In the genomic region with DNA sequence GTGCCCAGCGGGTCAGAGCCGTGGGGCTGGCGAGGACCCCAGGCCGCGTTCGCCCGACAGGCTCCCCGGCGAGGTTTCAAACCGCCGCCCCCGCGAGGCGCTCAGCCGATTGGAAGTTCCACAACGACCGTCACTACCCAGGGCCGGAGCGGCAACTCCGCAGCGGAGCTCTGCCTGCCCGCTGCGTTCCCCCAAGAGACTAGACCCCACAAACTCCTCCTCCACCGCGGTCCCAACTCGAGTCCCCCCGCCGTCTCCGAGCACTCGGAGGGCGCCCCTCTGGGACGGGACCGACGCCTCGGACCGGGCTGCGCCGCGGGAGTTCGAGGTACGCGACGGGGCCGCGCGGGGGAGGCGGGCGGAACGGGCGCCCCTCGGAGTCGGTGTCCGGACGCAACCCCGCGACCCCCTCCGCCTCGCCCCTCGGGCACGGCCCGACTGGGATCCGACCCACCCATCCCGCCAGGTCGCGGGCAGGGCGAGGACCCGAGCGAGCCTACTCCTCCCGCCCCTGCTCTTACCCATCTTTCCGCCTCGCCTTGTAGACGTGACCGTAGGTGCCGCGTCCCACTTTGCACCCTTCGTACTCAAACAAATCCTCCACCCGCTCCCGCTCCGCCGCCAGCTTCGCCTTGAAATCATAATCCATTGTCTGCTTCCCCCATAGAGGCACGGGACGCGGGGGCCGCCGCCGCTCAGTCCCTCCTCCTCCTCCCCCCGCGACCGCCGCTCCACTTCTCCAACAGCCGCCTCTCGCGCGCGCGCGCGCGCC, we compare ENCODE assay signal across 1 cellular context.
A peak's percentile ranks its signal among the peaks of the same experiment; 100 is the strongest.
TF ChIP-seq lines count a peak whose summit lies in the region.

No MANE protein-coding gene starts in this region.

TF ChIP-seq in HepG2, 621 proteins besides CTCF, POLR2A, EP300 and RAD21 (continued from another document):
- TF ChIP-seq POGZ (CRISPR knock-in tag; IDR thresholded peaks at IDR 0.05) (0 out of 2 replicates have a peak, but pooled peaks have one; percentile 33), GATAD1 (CRISPR knock-in tag; IDR thresholded peaks at IDR 0.05) (peak; percentile 54; the same call in 1 of the 2 replicates), ZNF619 (CRISPR knock-in tag; IDR thresholded peaks at IDR 0.05) (0 out of 2 replicates have a peak, but pooled peaks have one; percentile 10), HOXA5 (CRISPR knock-in tag; IDR thresholded peaks at IDR 0.05) (peak; percentile 66; the same call in 1 of the 2 replicates), IKZF4 (CRISPR knock-in tag; IDR thresholded peaks at IDR 0.05; ENCODE audit: borderline replicate concordance, low read depth, not compliant biosample characterization) (peak; percentile 50), ZNF777 (CRISPR knock-in tag; IDR thresholded peaks at IDR 0.05) (peak; percentile 90), PAX8 (CRISPR knock-in tag; IDR thresholded peaks at IDR 0.05; ENCODE audit: borderline replicate concordance) (peak; percentile 25; the same call in 1 of the 2 replicates), ZNF205 (CRISPR knock-in tag; IDR thresholded peaks at IDR 0.05) (peak; percentile 71; the same call in 1 of the 2 replicates), ZNF841 (CRISPR knock-in tag; IDR thresholded peaks at IDR 0.05; ENCODE audit: borderline replicate concordance) (0 out of 2 replicates have a peak, but pooled peaks have one; percentile 52), ATF7 (IDR thresholded peaks at IDR 0.05) (no peak), ATF7 (CRISPR knock-in tag; IDR thresholded peaks at IDR 0.05) (0 out of 2 replicates have a peak, but pooled peaks have one; percentile 12), IRX3 (CRISPR knock-in tag; IDR thresholded peaks at IDR 0.05; ENCODE audit: borderline replicate concordance, low read depth) (peak; percentile 78; the same call in 1 of the 2 replicates), MTF2 (CRISPR knock-in tag; IDR thresholded peaks at IDR 0.05; ENCODE audit: borderline replicate concordance) (peak; percentile 80; the same call in 1 of the 2 replicates), ZNF776 (CRISPR knock-in tag; IDR thresholded peaks at IDR 0.05) (peak; percentile 50; the same call in 1 of the 2 replicates), ZMYM3 (CRISPR knock-in tag; IDR thresholded peaks at IDR 0.05) (0 out of 2 replicates have a peak, but pooled peaks have one; percentile 33), ZNF446 (CRISPR knock-in tag; IDR thresholded peaks at IDR 0.05) (0 out of 2 replicates have a peak, but pooled peaks have one; percentile 18)
- TF ChIP-seq, protein P1, sequence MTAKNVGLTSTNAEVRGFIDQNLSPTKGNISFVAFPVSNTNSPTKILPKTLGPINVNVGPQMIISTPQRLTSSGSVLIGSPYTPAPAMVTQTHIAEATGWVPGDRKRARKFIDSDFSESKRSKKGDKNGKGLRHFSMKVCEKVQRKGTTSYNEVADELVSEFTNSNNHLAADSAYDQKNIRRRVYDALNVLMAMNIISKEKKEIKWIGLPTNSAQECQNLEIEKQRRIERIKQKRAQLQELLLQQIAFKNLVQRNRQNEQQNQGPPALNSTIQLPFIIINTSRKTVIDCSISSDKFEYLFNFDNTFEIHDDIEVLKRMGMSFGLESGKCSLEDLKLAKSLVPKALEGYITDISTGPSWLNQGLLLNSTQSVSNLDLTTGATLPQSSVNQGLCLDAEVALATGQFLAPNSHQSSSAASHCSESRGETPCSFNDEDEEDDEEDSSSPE (CRISPR knock-in tag; IDR thresholded peaks at IDR 0.05), result peak; percentile 85
- TF ChIP-seq, protein P2, sequence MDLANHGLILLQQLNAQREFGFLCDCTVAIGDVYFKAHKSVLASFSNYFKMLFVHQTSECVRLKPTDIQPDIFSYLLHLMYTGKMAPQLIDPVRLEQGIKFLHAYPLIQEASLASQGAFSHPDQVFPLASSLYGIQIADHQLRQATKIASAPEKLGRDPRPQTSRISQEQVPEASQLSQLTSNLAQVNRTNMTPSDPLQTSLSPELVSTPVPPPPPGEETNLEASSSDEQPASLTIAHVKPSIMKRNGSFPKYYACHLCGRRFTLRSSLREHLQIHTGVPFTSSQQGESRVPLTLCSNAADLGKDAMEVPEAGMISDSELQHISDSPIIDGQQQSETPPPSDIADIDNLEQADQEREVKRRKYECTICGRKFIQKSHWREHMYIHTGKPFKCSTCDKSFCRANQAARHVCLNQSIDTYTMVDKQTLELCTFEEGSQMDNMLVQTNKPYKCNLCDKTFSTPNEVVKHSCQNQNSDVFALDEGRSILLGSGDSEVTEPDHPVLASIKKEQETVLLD (CRISPR knock-in tag; IDR thresholded peaks at IDR 0.05; ENCODE audit: low read depth), result peak; percentile 54; the same call in 1 of the 2 replicates
- TF ChIP-seq, protein P3, sequence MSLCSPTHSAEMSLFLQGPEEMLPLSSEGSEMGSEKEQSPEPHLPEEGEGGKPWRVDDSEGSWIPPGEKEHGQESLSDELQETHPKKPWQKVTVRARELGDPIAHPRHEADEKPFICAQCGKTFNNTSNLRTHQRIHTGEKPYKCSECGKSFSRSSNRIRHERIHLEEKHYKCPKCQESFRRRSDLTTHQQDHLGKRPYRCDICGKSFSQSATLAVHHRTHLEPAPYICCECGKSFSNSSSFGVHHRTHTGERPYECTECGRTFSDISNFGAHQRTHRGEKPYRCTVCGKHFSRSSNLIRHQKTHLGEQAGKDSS (CRISPR knock-in tag; IDR thresholded peaks at IDR 0.05; ENCODE audit: borderline replicate concordance, low read depth), result 0 out of 2 replicates have a peak, but pooled peaks have one; percentile 12
- TF ChIP-seq, protein P4, sequence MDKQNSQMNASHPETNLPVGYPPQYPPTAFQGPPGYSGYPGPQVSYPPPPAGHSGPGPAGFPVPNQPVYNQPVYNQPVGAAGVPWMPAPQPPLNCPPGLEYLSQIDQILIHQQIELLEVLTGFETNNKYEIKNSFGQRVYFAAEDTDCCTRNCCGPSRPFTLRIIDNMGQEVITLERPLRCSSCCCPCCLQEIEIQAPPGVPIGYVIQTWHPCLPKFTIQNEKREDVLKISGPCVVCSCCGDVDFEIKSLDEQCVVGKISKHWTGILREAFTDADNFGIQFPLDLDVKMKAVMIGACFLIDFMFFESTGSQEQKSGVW (CRISPR knock-in tag; IDR thresholded peaks at IDR 0.05; ENCODE audit: borderline replicate concordance), result no peak
- TF ChIP-seq, protein P5, sequence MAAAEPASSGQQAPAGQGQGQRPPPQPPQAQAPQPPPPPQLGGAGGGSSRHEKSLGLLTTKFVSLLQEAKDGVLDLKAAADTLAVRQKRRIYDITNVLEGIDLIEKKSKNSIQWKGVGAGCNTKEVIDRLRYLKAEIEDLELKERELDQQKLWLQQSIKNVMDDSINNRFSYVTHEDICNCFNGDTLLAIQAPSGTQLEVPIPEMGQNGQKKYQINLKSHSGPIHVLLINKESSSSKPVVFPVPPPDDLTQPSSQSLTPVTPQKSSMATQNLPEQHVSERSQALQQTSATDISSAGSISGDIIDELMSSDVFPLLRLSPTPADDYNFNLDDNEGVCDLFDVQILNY (CRISPR knock-in tag; conservative IDR thresholded peaks at IDR 0.05), result peak; percentile 88
- TF ChIP-seq, protein P6, sequence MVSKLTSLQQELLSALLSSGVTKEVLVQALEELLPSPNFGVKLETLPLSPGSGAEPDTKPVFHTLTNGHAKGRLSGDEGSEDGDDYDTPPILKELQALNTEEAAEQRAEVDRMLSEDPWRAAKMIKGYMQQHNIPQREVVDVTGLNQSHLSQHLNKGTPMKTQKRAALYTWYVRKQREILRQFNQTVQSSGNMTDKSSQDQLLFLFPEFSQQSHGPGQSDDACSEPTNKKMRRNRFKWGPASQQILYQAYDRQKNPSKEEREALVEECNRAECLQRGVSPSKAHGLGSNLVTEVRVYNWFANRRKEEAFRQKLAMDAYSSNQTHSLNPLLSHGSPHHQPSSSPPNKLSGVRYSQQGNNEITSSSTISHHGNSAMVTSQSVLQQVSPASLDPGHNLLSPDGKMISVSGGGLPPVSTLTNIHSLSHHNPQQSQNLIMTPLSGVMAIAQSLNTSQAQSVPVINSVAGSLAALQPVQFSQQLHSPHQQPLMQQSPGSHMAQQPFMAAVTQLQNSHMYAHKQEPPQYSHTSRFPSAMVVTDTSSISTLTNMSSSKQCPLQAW (CRISPR knock-in tag; IDR thresholded peaks at IDR 0.05), result no peak
- TF ChIP-seq, protein P7, sequence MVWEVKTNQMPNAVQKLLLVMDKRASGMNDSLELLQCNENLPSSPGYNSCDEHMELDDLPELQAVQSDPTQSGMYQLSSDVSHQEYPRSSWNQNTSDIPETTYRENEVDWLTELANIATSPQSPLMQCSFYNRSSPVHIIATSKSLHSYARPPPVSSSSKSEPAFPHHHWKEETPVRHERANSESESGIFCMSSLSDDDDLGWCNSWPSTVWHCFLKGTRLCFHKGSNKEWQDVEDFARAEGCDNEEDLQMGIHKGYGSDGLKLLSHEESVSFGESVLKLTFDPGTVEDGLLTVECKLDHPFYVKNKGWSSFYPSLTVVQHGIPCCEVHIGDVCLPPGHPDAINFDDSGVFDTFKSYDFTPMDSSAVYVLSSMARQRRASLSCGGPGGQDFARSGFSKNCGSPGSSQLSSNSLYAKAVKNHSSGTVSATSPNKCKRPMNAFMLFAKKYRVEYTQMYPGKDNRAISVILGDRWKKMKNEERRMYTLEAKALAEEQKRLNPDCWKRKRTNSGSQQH (CRISPR knock-in tag; IDR thresholded peaks at IDR 0.05; ENCODE audit: low read depth), result 0 out of 2 replicates have a peak, but pooled peaks have one; percentile 35
- TF ChIP-seq, protein P8, sequence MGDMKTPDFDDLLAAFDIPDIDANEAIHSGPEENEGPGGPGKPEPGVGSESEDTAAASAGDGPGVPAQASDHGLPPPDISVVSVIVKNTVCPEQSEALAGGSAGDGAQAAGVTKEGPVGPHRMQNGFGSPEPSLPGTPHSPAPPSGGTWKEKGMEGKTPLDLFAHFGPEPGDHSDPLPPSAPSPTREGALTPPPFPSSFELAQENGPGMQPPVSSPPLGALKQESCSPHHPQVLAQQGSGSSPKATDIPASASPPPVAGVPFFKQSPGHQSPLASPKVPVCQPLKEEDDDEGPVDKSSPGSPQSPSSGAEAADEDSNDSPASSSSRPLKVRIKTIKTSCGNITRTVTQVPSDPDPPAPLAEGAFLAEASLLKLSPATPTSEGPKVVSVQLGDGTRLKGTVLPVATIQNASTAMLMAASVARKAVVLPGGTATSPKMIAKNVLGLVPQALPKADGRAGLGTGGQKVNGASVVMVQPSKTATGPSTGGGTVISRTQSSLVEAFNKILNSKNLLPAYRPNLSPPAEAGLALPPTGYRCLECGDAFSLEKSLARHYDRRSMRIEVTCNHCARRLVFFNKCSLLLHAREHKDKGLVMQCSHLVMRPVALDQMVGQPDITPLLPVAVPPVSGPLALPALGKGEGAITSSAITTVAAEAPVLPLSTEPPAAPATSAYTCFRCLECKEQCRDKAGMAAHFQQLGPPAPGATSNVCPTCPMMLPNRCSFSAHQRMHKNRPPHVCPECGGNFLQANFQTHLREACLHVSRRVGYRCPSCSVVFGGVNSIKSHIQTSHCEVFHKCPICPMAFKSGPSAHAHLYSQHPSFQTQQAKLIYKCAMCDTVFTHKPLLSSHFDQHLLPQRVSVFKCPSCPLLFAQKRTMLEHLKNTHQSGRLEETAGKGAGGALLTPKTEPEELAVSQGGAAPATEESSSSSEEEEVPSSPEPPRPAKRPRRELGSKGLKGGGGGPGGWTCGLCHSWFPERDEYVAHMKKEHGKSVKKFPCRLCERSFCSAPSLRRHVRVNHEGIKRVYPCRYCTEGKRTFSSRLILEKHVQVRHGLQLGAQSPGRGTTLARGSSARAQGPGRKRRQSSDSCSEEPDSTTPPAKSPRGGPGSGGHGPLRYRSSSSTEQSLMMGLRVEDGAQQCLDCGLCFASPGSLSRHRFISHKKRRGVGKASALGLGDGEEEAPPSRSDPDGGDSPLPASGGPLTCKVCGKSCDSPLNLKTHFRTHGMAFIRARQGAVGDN (CRISPR knock-in tag; IDR thresholded peaks at IDR 0.05), result peak; percentile 30
- TF ChIP-seq, protein P9, sequence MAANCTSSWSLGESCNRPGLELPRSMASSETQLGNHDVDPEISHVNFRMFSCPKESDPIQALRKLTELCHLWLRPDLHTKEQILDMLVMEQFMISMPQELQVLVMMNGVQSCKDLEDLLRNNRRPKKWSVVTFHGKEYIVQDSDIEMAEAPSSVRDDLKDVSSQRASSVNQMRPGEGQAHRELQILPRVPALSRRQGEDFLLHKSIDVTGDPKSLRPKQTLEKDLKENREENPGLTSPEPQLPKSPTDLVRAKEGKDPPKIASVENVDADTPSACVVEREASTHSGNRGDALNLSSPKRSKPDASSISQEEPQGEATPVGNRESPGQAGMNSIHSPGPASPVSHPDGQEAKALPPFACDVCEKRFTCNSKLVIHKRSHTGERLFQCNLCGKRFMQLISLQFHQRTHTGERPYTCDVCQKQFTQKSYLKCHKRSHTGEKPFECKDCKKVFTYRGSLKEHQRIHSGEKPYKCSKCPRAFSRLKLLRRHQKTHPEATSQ (CRISPR knock-in tag; IDR thresholded peaks at IDR 0.05; ENCODE audit: borderline replicate concordance), result 0 out of 2 replicates have a peak, but pooled peaks have one; percentile 12
TF ChIP-seq in HepG2: peak in this region for 94.
